Comparison of ENCODE assay signal across 8 cellular contexts in the genomic region with DNA sequence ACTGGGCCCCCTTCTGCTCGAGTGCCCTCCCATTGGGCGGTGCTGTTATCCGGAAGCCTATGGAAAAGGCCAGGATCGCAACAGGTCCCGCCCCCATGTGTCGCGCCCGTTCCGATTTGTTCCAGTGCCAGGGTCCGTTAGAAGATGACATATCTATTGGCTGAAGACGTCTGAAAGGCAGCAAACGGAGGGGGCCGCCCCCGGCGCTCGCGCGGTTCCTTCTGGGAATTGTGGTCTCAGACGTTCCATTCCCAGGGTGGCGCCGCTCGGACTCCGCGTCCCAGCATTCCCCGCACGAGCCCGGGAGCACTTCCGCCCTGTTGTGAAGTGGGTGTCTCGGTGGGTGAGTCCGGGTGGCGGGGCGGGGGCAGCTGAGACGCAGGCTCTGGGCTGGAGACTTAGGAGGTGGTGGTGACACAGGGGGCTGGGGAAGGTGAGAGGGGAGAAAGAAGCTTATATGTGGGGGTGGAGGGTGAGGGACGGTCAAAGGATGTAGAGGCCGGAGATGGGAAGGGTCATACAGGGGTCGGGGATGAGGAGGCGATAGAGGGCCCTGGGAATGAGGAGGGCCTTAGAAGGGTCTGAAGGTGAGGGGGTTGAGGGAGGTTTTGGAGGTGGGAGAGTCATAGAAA. TPM values are rescaled to one million over a fixed set of nuclear protein-coding genes. Genes with fewer than 3 reads are reported as not detected.
DNase-seq lines count a peak whose midpoint lies in the region; ATAC-seq and TF ChIP-seq lines count a peak whose summit lies in the region.

A gene (plus strand): TSS at position 297 of the 632 bp plus-strand sequence. CDS start 6,644 bp downstream, outside the sequence.

- 0 to 1% methylated on average over 27 to 37 of the region's 37 CpGs for WGBS in testis, 2 donors

- TF ChIP-seq POLR2A in testis (IDR thresholded peaks at IDR 0.05), result no peak

- no peaks in the 10 kb centered on the region for H3K27me3 ChIP-seq in testis

- H3K27me3 Mint-ChIP-seq in activated naive CD8-positive, alpha-beta T cell, result no peaks in the 10 kb centered on the region
- H3K27me3 Mint-ChIP-seq in glutamatergic neuron (ENCODE audit: unreplicated experiment), result no peaks in the 10 kb centered on the region

- H3K27ac Mint-ChIP-seq in activated naive CD8-positive, alpha-beta T cell, result peak within 1 kb of the TSS; percentile 11
- peak within 1 kb of the TSS; percentile 86 for H3K27ac Mint-ChIP-seq in glutamatergic neuron (ENCODE audit: unreplicated experiment)

- no peaks in the 10 kb centered on the region for H3K9me3 ChIP-seq in testis

- peak within 1 kb of the TSS; percentile 87 for H3K4me3 Mint-ChIP-seq in activated naive CD8-positive, alpha-beta T cell
- peak within 1 kb of the TSS; percentile 88 for H3K4me3 Mint-ChIP-seq in glutamatergic neuron (ENCODE audit: unreplicated experiment)

- H3K4me3 ChIP-seq in GM08714 (ENCODE audit: low read length) (peak within 1 kb of the TSS; percentile 94), testis (peak within 1 kb of the TSS; percentile 69 to 72)

- peaks cover 20% of the 10 kb centered on the region for H3K4me1 Mint-ChIP-seq in activated naive CD8-positive, alpha-beta T cell (ENCODE audit: low read depth)
- peaks cover 21% of the 10 kb centered on the region for H3K4me1 Mint-ChIP-seq in glutamatergic neuron (ENCODE audit: low read depth, unreplicated experiment)

- intact Hi-C loops in testis (cut with DNase I; ENCODE audit: low total_unique reads), result no loop called here

- peak; percentile 100 for DNase-seq in NCI-H1092 treated with DMSO at 0.1 percent for 48 hours (lab: John Stamatoyannopoulos, UW)
- DNase-seq in glutamatergic neuron, result peak; percentile 98
- peak; percentile 76 for DNase-seq in omental fat pad (ENCODE audit: low spot score)
- DNase-seq in testis, result peak; percentile 99

- peak; percentile 91 for ATAC-seq in HG02610 (IDR thresholded peaks at IDR 0.05; ENCODE audit: unreplicated experiment)
- ATAC-seq in SK-N-SH treated with all-trans-retinoic acid at 6 μM for 48 hours, result peak; percentile 95
- peak; percentile 98 for ATAC-seq in omental fat pad (ENCODE audit: low FRiP score)

- H3K27ac ChIP-seq in testis, result peak within 1 kb of the TSS; percentile 42 to 74

- peaks cover 15% of the 10 kb centered on the region for H3K4me1 ChIP-seq in testis

- H3K36me3 ChIP-seq in testis (ENCODE audit: low read depth, missing control alignments), result no peaks in the 10 kb centered on the region

- no peaks in the 10 kb centered on the region for H3K36me3 Mint-ChIP-seq in activated naive CD8-positive, alpha-beta T cell
- no peaks in the 10 kb centered on the region for H3K36me3 Mint-ChIP-seq in glutamatergic neuron (ENCODE audit: unreplicated experiment)

- H3K9me3 Mint-ChIP-seq in activated naive CD8-positive, alpha-beta T cell (ENCODE audit: low read depth), result no peaks in the 10 kb centered on the region
- peaks cover 6% of the 10 kb centered on the region for H3K9me3 Mint-ChIP-seq in glutamatergic neuron (ENCODE audit: unreplicated experiment)

- no peak for TF ChIP-seq CTCF in glutamatergic neuron (IDR thresholded peaks at IDR 0.05; ENCODE audit: partially characterized antibody, unreplicated experiment)
- no peak for TF ChIP-seq CTCF in omental fat pad (IDR thresholded peaks at IDR 0.05)
- TF ChIP-seq CTCF in testis (IDR thresholded peaks at IDR 0.05), result peak in 1 of 3 experiments; percentile 17

TF ChIP-seq in SK-N-SH treated with all-trans-retinoic acid at 6 μM for 48 hours, 23 proteins besides CTCF, POLR2A, EP300 and RAD21:
- no peak for TF ChIP-seq OSR1 (CRISPR knock-in tag; IDR thresholded peaks at IDR 0.05)
- TF ChIP-seq, protein P1, sequence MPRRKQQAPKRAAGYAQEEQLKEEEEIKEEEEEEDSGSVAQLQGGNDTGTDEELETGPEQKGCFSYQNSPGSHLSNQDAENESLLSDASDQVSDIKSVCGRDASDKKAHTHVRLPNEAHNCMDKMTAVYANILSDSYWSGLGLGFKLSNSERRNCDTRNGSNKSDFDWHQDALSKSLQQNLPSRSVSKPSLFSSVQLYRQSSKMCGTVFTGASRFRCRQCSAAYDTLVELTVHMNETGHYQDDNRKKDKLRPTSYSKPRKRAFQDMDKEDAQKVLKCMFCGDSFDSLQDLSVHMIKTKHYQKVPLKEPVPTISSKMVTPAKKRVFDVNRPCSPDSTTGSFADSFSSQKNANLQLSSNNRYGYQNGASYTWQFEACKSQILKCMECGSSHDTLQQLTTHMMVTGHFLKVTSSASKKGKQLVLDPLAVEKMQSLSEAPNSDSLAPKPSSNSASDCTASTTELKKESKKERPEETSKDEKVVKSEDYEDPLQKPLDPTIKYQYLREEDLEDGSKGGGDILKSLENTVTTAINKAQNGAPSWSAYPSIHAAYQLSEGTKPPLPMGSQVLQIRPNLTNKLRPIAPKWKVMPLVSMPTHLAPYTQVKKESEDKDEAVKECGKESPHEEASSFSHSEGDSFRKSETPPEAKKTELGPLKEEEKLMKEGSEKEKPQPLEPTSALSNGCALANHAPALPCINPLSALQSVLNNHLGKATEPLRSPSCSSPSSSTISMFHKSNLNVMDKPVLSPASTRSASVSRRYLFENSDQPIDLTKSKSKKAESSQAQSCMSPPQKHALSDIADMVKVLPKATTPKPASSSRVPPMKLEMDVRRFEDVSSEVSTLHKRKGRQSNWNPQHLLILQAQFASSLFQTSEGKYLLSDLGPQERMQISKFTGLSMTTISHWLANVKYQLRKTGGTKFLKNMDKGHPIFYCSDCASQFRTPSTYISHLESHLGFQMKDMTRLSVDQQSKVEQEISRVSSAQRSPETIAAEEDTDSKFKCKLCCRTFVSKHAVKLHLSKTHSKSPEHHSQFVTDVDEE (CRISPR knock-in tag; IDR thresholded peaks at IDR 0.05), result peak; percentile 16; the same call in 1 of the 2 replicates
- peak; percentile 76 for TF ChIP-seq ZNF70 (CRISPR knock-in tag; IDR thresholded peaks at IDR 0.05)
- TF ChIP-seq, protein P2, sequence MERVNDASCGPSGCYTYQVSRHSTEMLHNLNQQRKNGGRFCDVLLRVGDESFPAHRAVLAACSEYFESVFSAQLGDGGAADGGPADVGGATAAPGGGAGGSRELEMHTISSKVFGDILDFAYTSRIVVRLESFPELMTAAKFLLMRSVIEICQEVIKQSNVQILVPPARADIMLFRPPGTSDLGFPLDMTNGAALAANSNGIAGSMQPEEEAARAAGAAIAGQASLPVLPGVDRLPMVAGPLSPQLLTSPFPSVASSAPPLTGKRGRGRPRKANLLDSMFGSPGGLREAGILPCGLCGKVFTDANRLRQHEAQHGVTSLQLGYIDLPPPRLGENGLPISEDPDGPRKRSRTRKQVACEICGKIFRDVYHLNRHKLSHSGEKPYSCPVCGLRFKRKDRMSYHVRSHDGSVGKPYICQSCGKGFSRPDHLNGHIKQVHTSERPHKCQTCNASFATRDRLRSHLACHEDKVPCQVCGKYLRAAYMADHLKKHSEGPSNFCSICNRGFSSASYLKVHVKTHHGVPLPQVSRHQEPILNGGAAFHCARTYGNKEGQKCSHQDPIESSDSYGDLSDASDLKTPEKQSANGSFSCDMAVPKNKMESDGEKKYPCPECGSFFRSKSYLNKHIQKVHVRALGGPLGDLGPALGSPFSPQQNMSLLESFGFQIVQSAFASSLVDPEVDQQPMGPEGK (CRISPR knock-in tag; IDR thresholded peaks at IDR 0.05; ENCODE audit: borderline replicate concordance), result no peak

RNA-seq across cellular contexts. Expression of the gene that starts here (rescaled TPM):
- total RNA-seq in glutamatergic neuron (ENCODE audit: unreplicated experiment) (9.7 TPM), omental fat pad (1 to 10 TPM; 2.2 to 7.4 (median 3.9) TPM), testis (10 to 100 TPM in 1 of 2 donors, 1 to 10 TPM in 1; 9.8 to 10.1 TPM)
- polyA plus RNA-seq in testis (ENCODE audit: insufficient read depth, low read depth, low replicate concordance), result 4.5 TPM

Comparison
In these comparisons a context has a peak if more than half of its experiments do, and no peak if none do; other contexts are left out.
1. Peak in every context shown above with its lines: DNase-seq, ATAC-seq, H3K4me3 ChIP-seq and H3K27ac ChIP-seq.